21 cellular contexts compared by ENCODE assay signal in genomic region chr16:78275420-78275819, GRCh38.
A peak's percentile ranks its signal among the peaks of the same experiment; 100 is the strongest.
DNase-seq lines count a peak whose midpoint lies in the region; TF ChIP-seq lines count a peak whose summit lies in the region.
"Had no signal": no experiment of that assay in that cellular context is flagged by ENCODE, and none has a peak within 500 bp of the region (broad histone marks: within the 10 kb centered on the region; RNA-seq: fewer than 3 reads in every experiment).

No MANE protein-coding gene starts in this region.

- H3K27me3 ChIP-seq in H9 (ENCODE audit: insufficient read depth, low read length): no peaks in the 10 kb centered on the region
- no peaks in the 10 kb centered on the region for H3K27me3 ChIP-seq in SJCRH30
- H3K27me3 ChIP-seq in endodermal cell (ENCODE audit: control insufficient read depth, insufficient read depth, low read length, poor library complexity, severe bottlenecking): peaks cover 15% of the 10 kb centered on the region
- no peaks in the 10 kb centered on the region for H3K27me3 ChIP-seq in neural progenitor cell
- no peaks in the 10 kb centered on the region for H3K27me3 ChIP-seq in HAP-1 (ENCODE audit: low read depth)

- H4K20me1 ChIP-seq in H9 (ENCODE audit: control insufficient read depth, insufficient read depth, insufficient read length) (no peaks in the 10 kb centered on the region), neural progenitor cell (ENCODE audit: low read depth) (no peaks in the 10 kb centered on the region)

- H3K4me3 Mint-ChIP-seq in H9 (peak overlapping the region in 1 of 2 experiments; percentile 35; a peak in 2 of 5 replicates), endodermal cell (no peak overlapping the region), neural progenitor cell (no peak overlapping the region)
- H3K4me3 Mint-ChIP-seq: CD4-positive, alpha-beta memory T cell had no signal

- no peak overlapping the region for H3K14ac ChIP-seq in H9 (ENCODE audit: insufficient read depth, low read length)

- H2BK120ac ChIP-seq in H9 (ENCODE audit: low read depth, low read length, poor library complexity, severe bottlenecking): no peak overlapping the region

- no peak overlapping the region for H2BK5ac ChIP-seq in H9 (ENCODE audit: insufficient read length, low read length)

- no peak overlapping the region for H4K91ac ChIP-seq in H9 (ENCODE audit: insufficient read length, low read depth, low read length)

- no peak overlapping the region for H3K18ac ChIP-seq in H9 (ENCODE audit: insufficient read length, low read depth, low read length)

- H2BK12ac ChIP-seq in H9 (ENCODE audit: insufficient read length, low read depth, low read length): no peak overlapping the region

- H4K5ac ChIP-seq in H9 (ENCODE audit: insufficient read length, low read depth, low read length): no peak overlapping the region

- H3K79me2 ChIP-seq in H9 (ENCODE audit: insufficient read depth, low read length): no peaks in the 10 kb centered on the region
- no peaks in the 10 kb centered on the region for H3K79me2 ChIP-seq in neural progenitor cell (ENCODE audit: low read depth)

- TF ChIP-seq CTCF in H9 (conservative IDR thresholded peaks at IDR 0.05) (no peak), endodermal cell (conservative IDR thresholded peaks at IDR 0.05) (no peak), neural progenitor cell (IDR thresholded peaks at IDR 0.05) (no peak)

- H3K4me2 ChIP-seq in H9 (ENCODE audit: insufficient read depth, insufficient read length, low read length) (no peak overlapping the region), neural progenitor cell (peak overlapping the region; percentile 36)
- H3K4me2 ChIP-seq: KMS-11 had no signal

- H3K27ac ChIP-seq in H9 (ENCODE audit: insufficient read length, low read depth, low read length) (no peak overlapping the region), SJCRH30 (no peak overlapping the region), endodermal cell (ENCODE audit: low read depth, low read length) (no peak overlapping the region), neural progenitor cell (no peak overlapping the region)
- H3K27ac ChIP-seq: KMS-11 had no signal

- no peak overlapping the region for H3K23ac ChIP-seq in H9 (ENCODE audit: insufficient read length, low read depth, low read length)

- no peak overlapping the region for H3K56ac ChIP-seq in H9 (ENCODE audit: insufficient read length, low read depth, low read length)

- no CpG with 5 or more reads among the region's 5 CpGs for WGBS in H9 (ENCODE audit: extremely low coverage, insufficient read length, low lambda C conversion rate)
- 78 to 88% methylated on average over 1 to 5 of the region's 5 CpGs for WGBS in endodermal cell (ENCODE audit: insufficient coverage in 1 of 2, insufficient read length in 1 of 2), 2 experiments

- H4K8ac ChIP-seq in H9 (replicated peaks; ENCODE audit: insufficient read length, low read depth, low read length): no peak overlapping the region

- H3F3A ChIP-seq in neural progenitor cell (ENCODE audit: low read depth): peaks cover 26% of the 10 kb centered on the region

- H3K27me3 Mint-ChIP-seq in H9 (ENCODE audit: low read depth): peaks cover 3% of the 10 kb centered on the region; the same call in 1 of the 2 replicates
- peaks cover 18% of the 10 kb centered on the region for H3K27me3 Mint-ChIP-seq in endodermal cell (ENCODE audit: insufficient read depth)
- no peaks in the 10 kb centered on the region for H3K27me3 Mint-ChIP-seq in neural progenitor cell (ENCODE audit: insufficient read depth, low read depth)
- H3K27me3 Mint-ChIP-seq: CD4-positive, alpha-beta memory T cell had no signal

- no peak overlapping the region for H3K4ac ChIP-seq in H9 (ENCODE audit: low read depth, low read length)

- H3K36me3 Mint-ChIP-seq in H9 (ENCODE audit: insufficient read depth in 1 of 3, low read depth in 3 of 3) (peaks cover 0 to 26% (median 0%) of the 10 kb centered on the region in 3 experiments; a peak in 2 of 7 replicates), endodermal cell (ENCODE audit: low read depth) (peaks cover 2% of the 10 kb centered on the region), neural progenitor cell (peaks cover 2% of the 10 kb centered on the region)

- DNase-seq in H9 (peak; percentile 60), SJCRH30 (peak; percentile 22 to 42), endodermal cell (peak; percentile 50), neural progenitor cell (ENCODE audit: low spot score) (peak; percentile 26), medulla oblongata (ENCODE audit: extremely low spot score) (no peak), HAP-1 (ENCODE audit: low spot score in 2 of 2) (no peak), NCI-H2029 treated with DMSO at 0.1 percent for 48 hours (lab: John Stamatoyannopoulos, UW) (no peak)
- DNase-seq: CD4-positive, alpha-beta memory T cell; COR-L47; DMS79; EL; HCEC 1CT; IMR-90; MM.1S; NCI-H1694; NCI-H2081 treated with DMSO at 0.1 percent for 48 hours; NCI-H2171; NCI-H226; NCI-H510A treated with DMSO at 0.1 percent for 48 hours; T-helper 2 cell had no signal

- H3K4me1 ChIP-seq in H9 (ENCODE audit: insufficient read depth, low read length) (peaks cover 6% of the 10 kb centered on the region; the same call in 1 of the 2 replicates), SJCRH30 (no peaks in the 10 kb centered on the region), endodermal cell (ENCODE audit: control insufficient read depth, insufficient read depth, low read length) (peaks cover 5% of the 10 kb centered on the region), neural progenitor cell (peaks cover 46% of the 10 kb centered on the region), HAP-1 (no peaks in the 10 kb centered on the region)

- H3K9ac ChIP-seq in H9 (ENCODE audit: extremely low read depth, insufficient read length, low read length) (no peak overlapping the region), endodermal cell (ENCODE audit: extremely low read depth, low read length, poor library complexity, severe bottlenecking) (no peak overlapping the region), neural progenitor cell (no peak overlapping the region)
- H3K9ac ChIP-seq: KMS-11 had no signal

- H3K23me2 ChIP-seq in H9 (ENCODE audit: insufficient read length, low read depth, low read length, poor library complexity, severe bottlenecking): no peaks in the 10 kb centered on the region

- no peaks in the 10 kb centered on the region for H3K79me1 ChIP-seq in H9 (ENCODE audit: insufficient read depth, low read depth, low read length, poor library complexity, severe bottlenecking)

- H3K9me3 Mint-ChIP-seq in H9 (peaks cover 5 to 10% of the 10 kb centered on the region in 2 experiments; a peak in 2 of 5 replicates), endodermal cell (no peaks in the 10 kb centered on the region), neural progenitor cell (peaks cover 2% of the 10 kb centered on the region)

- H2AK5ac ChIP-seq in H9 (ENCODE audit: insufficient read length, low read length): no peak overlapping the region

- H3K36me3 ChIP-seq in SJCRH30: no peaks in the 10 kb centered on the region
- no peaks in the 10 kb centered on the region for H3K36me3 ChIP-seq in endodermal cell (ENCODE audit: control insufficient read depth, insufficient read depth, low read length)
- no peaks in the 10 kb centered on the region for H3K36me3 ChIP-seq in neural progenitor cell
- no peaks in the 10 kb centered on the region for H3K36me3 ChIP-seq in HAP-1 (replicated peaks)

- H3T11ph ChIP-seq in H9 (ENCODE audit: low read length): no peak overlapping the region

- H2AFZ ChIP-seq in H9 (ENCODE audit: low read length): no peak overlapping the region
- H2AFZ ChIP-seq in neural progenitor cell (replicated peaks): no peak overlapping the region

- H3K4me3 ChIP-seq in SJCRH30 (no peak overlapping the region), endodermal cell (ENCODE audit: low read length) (no peak overlapping the region), neural progenitor cell (no peak overlapping the region), HAP-1 (no peak overlapping the region)

- no peak overlapping the region for H2BK20ac ChIP-seq in H9 (ENCODE audit: low read depth, low read length, poor library complexity, severe bottlenecking)

- H3K4me1 Mint-ChIP-seq in H9: peaks cover 25 to 27% of the 10 kb centered on the region in 2 experiments
- H3K4me1 Mint-ChIP-seq in endodermal cell: no peaks in the 10 kb centered on the region
- peaks cover 21% of the 10 kb centered on the region for H3K4me1 Mint-ChIP-seq in neural progenitor cell
- H3K4me1 Mint-ChIP-seq: CD4-positive, alpha-beta memory T cell had no signal

- no peak overlapping the region for H2BK15ac ChIP-seq in H9 (ENCODE audit: low read depth, low read length)

- no peaks in the 10 kb centered on the region for H3K9me3 ChIP-seq in H9 (ENCODE audit: control insufficient read depth, low read depth, low read length)
- no peaks in the 10 kb centered on the region for H3K9me3 ChIP-seq in SJCRH30 (replicated peaks)
- no peaks in the 10 kb centered on the region for H3K9me3 ChIP-seq in endodermal cell (ENCODE audit: control insufficient read depth, low read length)
- no peaks in the 10 kb centered on the region for H3K9me3 ChIP-seq in neural progenitor cell (ENCODE audit: low read depth)
- H3K9me3 ChIP-seq in HAP-1: no peaks in the 10 kb centered on the region

- H3K27ac Mint-ChIP-seq in H9 (peak overlapping the region; percentile 36 to 92 (median 53); a peak in 6 of 7 replicates), endodermal cell (no peak overlapping the region), neural progenitor cell (no peak overlapping the region)
- H3K27ac Mint-ChIP-seq: CD4-positive, alpha-beta memory T cell had no signal

- in situ Hi-C loops in HAP-1 (cut with MboI; ENCODE audit: low sequenced_read_pairs): no loop called here

Comparison
In these comparisons a context has a peak if more than half of its experiments do, and no peak if none do; other contexts are left out.
1. DNase-seq: peak in H9 (single experiment), SJCRH30 (2 of 2), endodermal cell (single experiment) and neural progenitor cell (single experiment); none in medulla oblongata (single experiment), HAP-1 (0 of 2) and NCI-H2029 treated with DMSO at 0.1 percent for 48 hours (single experiment).
2. H3K27ac Mint-ChIP-seq: peak in H9 (3 of 3); none in endodermal cell (single experiment) and neural progenitor cell (single experiment).